Comparison of ENCODE assay signal across 30 cellular contexts in genomic region chr2:191632426-191632825, GRCh38.
"Had no signal": no experiment of that assay in that cellular context is flagged by ENCODE, and none has a peak within 500 bp of the region (broad histone marks: within the 10 kb centered on the region; RNA-seq: fewer than 3 reads in every experiment).

No MANE protein-coding gene starts in this region.

- H3K36me3 ChIP-seq: brain microvascular endothelial cell, WERI-Rb-1 had no signal

- ATAC-seq: activated CD4-positive, CD25-positive, alpha-beta regulatory T cell treated with anti-CD3 and anti-CD28 coated beads, Interleukin-2, amount 50 U/mL, for 24 hours; activated CD8-positive, alpha-beta T cell treated with anti-CD3 and anti-CD28 coated beads for 36 hours; activated T-cell treated with anti-CD3 and anti-CD28 coated beads, Interleukin-2, amount 50 U/mL, for 4 hours; activated T-helper 17 cell treated with anti-CD3 and anti-CD28 coated beads, Interleukin-2, amount 50 U/mL, for 72 hours; T-helper 17 cell had no signal

- H3K27ac ChIP-seq: brain microvascular endothelial cell, coronary artery, dorsolateral prefrontal cortex, WERI-Rb-1 had no signal

- H3K9me3 Mint-ChIP-seq: activated B cell treated with CpG ODN at 0.5 μM for 24 hours; activated CD8-positive, alpha-beta T cell treated with anti-CD3 and anti-CD28 coated beads for 36 hours; activated T-cell treated with anti-CD3 and anti-CD28 coated beads, Interleukin-2, amount 50 U/mL, for 4 hours; activated T-helper 17 cell treated with anti-CD3 and anti-CD28 coated beads, Interleukin-2, amount 50 U/mL, for 72 hours; central memory CD8-positive, alpha-beta T cell; dendritic cell treated with granulocyte-macrophage colony-stimulating factor and Interleukin-4, amounts not matched to agents 40 ng/mL and 50 ng/mL, for 4 days; endodermal cell; T-helper 2 cell treated with Interferon-gamma antibody and Interleukin-4, amounts not matched to agents 5 μg/mL and 100 μg/mL, for 36 hours had no signal

- H3K4me3 ChIP-seq: coronary artery, dorsolateral prefrontal cortex had no signal

- H3K36me3 Mint-ChIP-seq: activated naive CD8-positive, alpha-beta T cell had no signal

- H3K27me3 Mint-ChIP-seq: activated B cell treated with CpG ODN at 0.5 μM for 24 hours; activated CD8-positive, alpha-beta T cell treated with anti-CD3 and anti-CD28 coated beads for 36 hours; activated naive CD8-positive, alpha-beta T cell; activated T-helper 17 cell treated with anti-CD3 and anti-CD28 coated beads, Interleukin-2, amount 50 U/mL, for 72 hours; central memory CD8-positive, alpha-beta T cell; T-helper 17 cell had no signal

- FAIRE-seq: astrocyte, bronchial epithelial cell, frontal cortex had no signal

- H3K4me3 Mint-ChIP-seq: activated B cell treated with CpG ODN at 0.5 μM for 24 hours; activated CD8-positive, alpha-beta T cell treated with anti-CD3 and anti-CD28 coated beads for 36 hours; activated naive CD8-positive, alpha-beta T cell; activated T-cell treated with anti-CD3 and anti-CD28 coated beads, Interleukin-2, amount 50 U/mL, for 4 hours; activated T-helper 17 cell treated with anti-CD3 and anti-CD28 coated beads, Interleukin-2, amount 50 U/mL, for 72 hours; central memory CD8-positive, alpha-beta T cell; dendritic cell treated with granulocyte-macrophage colony-stimulating factor and Interleukin-4, amounts not matched to agents 40 ng/mL and 50 ng/mL, for 4 days; endodermal cell; T-helper 17 cell; T-helper 2 cell treated with Interferon-gamma antibody and Interleukin-4, amounts not matched to agents 5 μg/mL and 100 μg/mL, for 36 hours had no signal

- H3K27ac Mint-ChIP-seq: activated B cell treated with CpG ODN at 0.5 μM for 24 hours; activated CD8-positive, alpha-beta T cell treated with anti-CD3 and anti-CD28 coated beads for 36 hours; activated naive CD8-positive, alpha-beta T cell; activated T-helper 17 cell treated with anti-CD3 and anti-CD28 coated beads, Interleukin-2, amount 50 U/mL, for 72 hours; dendritic cell treated with granulocyte-macrophage colony-stimulating factor and Interleukin-4, amounts not matched to agents 40 ng/mL and 50 ng/mL, for 4 days; endodermal cell; T-helper 2 cell treated with Interferon-gamma antibody and Interleukin-4, amounts not matched to agents 5 μg/mL and 100 μg/mL, for 36 hours had no signal

- H3K27me3 ChIP-seq: brain microvascular endothelial cell had no signal

- DNase-seq: activated B cell treated with CpG ODN at 0.5 μM for 24 hours; activated CD4-positive, alpha-beta T cell treated with anti-CD3 and anti-CD28 coated beads for 48 hours; activated CD4-positive, alpha-beta T cell treated with anti-CD3 and anti-CD28 coated beads, Interleukin-2, amount 50 U/mL, for 1 hour; activated CD4-positive, alpha-beta T cell treated with anti-CD3 and anti-CD28 coated beads, Interleukin-2, amount 50 U/mL, for 48 hours; activated CD8-positive, alpha-beta memory T cell treated with anti-CD3 and anti-CD28 coated beads for 24 hours; activated CD8-positive, alpha-beta T cell treated with anti-CD3 and anti-CD28 coated beads for 36 hours; activated effector memory CD4-positive, alpha-beta T cell treated with Interleukin-2 at 50 U/mL for 16 hours; activated gamma-delta T cell treated with Interleukin-2 at 50 U/mL for 16 hours; activated naive CD4-positive, alpha-beta T cell treated with anti-CD3 and anti-CD28 coated beads, Interleukin-2, amount 50 U/mL, for 16 hours; activated naive CD4-positive, alpha-beta T cell treated with Interleukin-2 at 50 U/mL for 16 hours; activated T-cell treated with anti-CD3 and anti-CD28 coated beads, Interleukin-2, amount 50 U/mL, for 4 hours; amniotic stem cell; anterior cingulate cortex; brain microvascular endothelial cell; dorsolateral prefrontal cortex; effector memory CD4-positive, alpha-beta T cell; endodermal cell; head of caudate nucleus; T-helper 17 cell; WERI-Rb-1 had no signal
